In genomic region chr15:62874064-62874463, GRCh38 we compare ENCODE assay signal across 1 cellular context.
TF ChIP-seq lines count a peak whose summit lies in the region.

No MANE protein-coding gene starts in this region.

TF ChIP-seq in IMR-90, 13 proteins besides CTCF, POLR2A, EP300 and RAD21:
- TF ChIP-seq ELK1 (IDR thresholded peaks at IDR 0.05; ENCODE audit: borderline replicate concordance, low read depth, low read length): no peak
- no peak for TF ChIP-seq CHD1 (IDR thresholded peaks at IDR 0.05; ENCODE audit: low read depth, low read length)
- no peak for TF ChIP-seq BHLHE40 (IDR thresholded peaks at IDR 0.05; ENCODE audit: low read depth, low read length)
- TF ChIP-seq MAFK (IDR thresholded peaks at IDR 0.05; ENCODE audit: low read depth, low read length): no peak
- no peak for TF ChIP-seq FOS (IDR thresholded peaks at IDR 0.05; ENCODE audit: low read depth, low read length)
- no peak for TF ChIP-seq MXI1 (IDR thresholded peaks at IDR 0.05; ENCODE audit: borderline replicate concordance, low read depth, low read length)
- no peak for TF ChIP-seq SMC3 (IDR thresholded peaks at IDR 0.05; ENCODE audit: low read depth, low read length)
- TF ChIP-seq RFX5 (IDR thresholded peaks at IDR 0.05; ENCODE audit: low read depth, low read length): no peak
- TF ChIP-seq MAZ (IDR thresholded peaks at IDR 0.05; ENCODE audit: borderline replicate concordance, low read depth, low read length): no peak
- TF ChIP-seq RCOR1 (IDR thresholded peaks at IDR 0.05; ENCODE audit: insufficient replicate concordance, low read length): no peak
- TF ChIP-seq NFE2L2 (IDR thresholded peaks at IDR 0.05; ENCODE audit: low read depth, low read length): no peak
- no peak for TF ChIP-seq CEBPB (IDR thresholded peaks at IDR 0.05; ENCODE audit: low read depth, low read length)
- TF ChIP-seq USF2 (IDR thresholded peaks at IDR 0.05; ENCODE audit: low read depth, low read length): no peak
